In genomic region chr5:1294839-1295649, GRCh38 we compare ENCODE assay signal across 8 cellular contexts. TPM values are rescaled to one million over a fixed set of nuclear protein-coding genes. Genes with fewer than 3 reads are reported as not detected.
DNase-seq lines count a peak whose midpoint lies in the region; ATAC-seq and TF ChIP-seq lines count a peak whose summit lies in the region.

TSS of gene TERT (minus strand) at chr5:1295068. CDS start at chr5:1294989, 79 bp downstream.

- H3K4me1 Mint-ChIP-seq in activated B cell treated with CpG ODN at 0.5 μM for 24 hours (peaks cover 7% of the 10 kb centered on the region), immature natural killer cell (peaks cover 0 to 3% of the 10 kb centered on the region in 2 donors)

- no peaks in the 10 kb centered on the region for H3K36me3 ChIP-seq in cardiac muscle cell
- no peaks in the 10 kb centered on the region for H3K36me3 ChIP-seq in right atrium auricular region

- CTCF ChIA-PET in activated B cell treated with CpG ODN at 0.5 μM for 24 hours (lab: Charles Lee) = no interaction called here

- no peak within 1 kb of the TSS for H3K4me3 Mint-ChIP-seq in activated B cell treated with CpG ODN at 0.5 μM for 24 hours
- H3K4me3 Mint-ChIP-seq in immature natural killer cell = no peak within 1 kb of the TSS

- H3K9me3 Mint-ChIP-seq in activated B cell treated with CpG ODN at 0.5 μM for 24 hours = no peaks in the 10 kb centered on the region
- no peaks in the 10 kb centered on the region for H3K9me3 Mint-ChIP-seq in immature natural killer cell

- H3K4me3 ChIP-seq in cardiac muscle cell = peak within 1 kb of the TSS; percentile 29
- H3K4me3 ChIP-seq in right atrium auricular region = peak within 1 kb of the TSS in 1 of 2 donors; percentile 17

- no peak within 1 kb of the TSS for H3K27ac Mint-ChIP-seq in activated B cell treated with CpG ODN at 0.5 μM for 24 hours
- H3K27ac Mint-ChIP-seq in immature natural killer cell = no peak within 1 kb of the TSS

- no peak within 1 kb of the TSS for H3K27ac ChIP-seq in cardiac muscle cell
- no peak within 1 kb of the TSS for H3K27ac ChIP-seq in right atrium auricular region

- H3K27me3 Mint-ChIP-seq in activated B cell treated with CpG ODN at 0.5 μM for 24 hours = peaks cover 5% of the 10 kb centered on the region
- peaks cover 3 to 9% (median 4%) of the 10 kb centered on the region in 3 donors for H3K27me3 Mint-ChIP-seq in immature natural killer cell (ENCODE audit: low read depth in 3 of 3)

- H3K4me1 ChIP-seq in cardiac muscle cell (ENCODE audit: low read depth) (no peaks in the 10 kb centered on the region), right atrium auricular region (peaks cover 0 to 8% of the 10 kb centered on the region in 2 donors)

- H3K27me3 ChIP-seq in cardiac muscle cell = peaks cover 52% of the 10 kb centered on the region
- peaks cover 0 to 15% of the 10 kb centered on the region in 2 donors for H3K27me3 ChIP-seq in right atrium auricular region

- no peaks in the 10 kb centered on the region for H3K36me3 Mint-ChIP-seq in activated B cell treated with CpG ODN at 0.5 μM for 24 hours (ENCODE audit: low read depth)
- H3K36me3 Mint-ChIP-seq in immature natural killer cell = no peaks in the 10 kb centered on the region

- DNase-seq in cardiac muscle cell (ENCODE audit: low read depth in 1 of 2, low spot score in 1 of 2) (peak in 1 of 2 donors; percentile 59), right atrium auricular region (ENCODE audit: low spot score) (no peak), activated B cell treated with CpG ODN at 0.5 μM for 24 hours (peak; percentile 51), immature natural killer cell (no peak), NCI-H1694 (lab: John Stamatoyannopoulos, UW) (no peak), NCI-H1092 (lab: John Stamatoyannopoulos, UW) (no peak)
- DNase-seq in effector CD4-positive, alpha-beta T cell = peak; percentile 62
- peak; percentile 41 to 83 for DNase-seq in stimulated activated CD4-positive, alpha-beta T cell treated with anti-CD3 and anti-CD28 coated beads, Interleukin-1b, Interleukin-23, amount 100 ng/mL, for 1 hour (ENCODE audit: low read depth in 2 of 2)

- POLR2A ChIA-PET in activated B cell treated with CpG ODN at 0.5 μM for 24 hours (lab: Charles Lee) = interaction anchor here (1.2 kb wide), 1 partner anchor 49 kb away, joined by 5 read pairs; no protein-coding TSS in a partner anchor

- H3K9me3 ChIP-seq in cardiac muscle cell (ENCODE audit: low read depth) (no peaks in the 10 kb centered on the region), right atrium auricular region (no peaks in the 10 kb centered on the region)

- peak; percentile 84 for ATAC-seq in activated B cell treated with CpG ODN at 0.5 μM for 24 hours (ENCODE audit: low read depth)

- intact Hi-C loops in activated B cell treated with CpG ODN at 0.5 μM for 24 hours (cut with micrococcal nuclease) = no loop called here

- TF ChIP-seq CTCF in cardiac muscle cell (IDR thresholded peaks at IDR 0.05; ENCODE audit: low read depth, low read length) = no peak
- no peak for TF ChIP-seq CTCF in right atrium auricular region (IDR thresholded peaks at IDR 0.05)
- no peak for TF ChIP-seq CTCF in activated B cell treated with CpG ODN at 0.5 μM for 24 hours (IDR thresholded peaks at IDR 0.05)

RNA-seq across cellular contexts. Expression of gene TERT, which starts in this region (rescaled TPM):
- total RNA-seq in cardiac muscle cell = 0.30 TPM in 1 of 2 replicates, not detected in the other
- not detected in 2 replicates for polyA plus RNA-seq in cardiac muscle cell
- total RNA-seq in right atrium auricular region = not detected
- 0.22 and 0.35 TPM in 2 replicates for total RNA-seq in activated B cell treated with CpG ODN at 0.5 μM for 24 hours
- polyA plus RNA-seq in immature natural killer cell = not detected

Comparison
In these comparisons a context has a peak if more than half of its experiments do, and no peak if none do; other contexts are left out.
1. Peak in DNase-seq and ATAC-seq in activated B cell treated with CpG ODN at 0.5 μM for 24 hours; RNA of the gene not detected or under 1 TPM.
2. DNase-seq: peak in effector CD4-positive, alpha-beta T cell (single experiment) and stimulated activated CD4-positive, alpha-beta T cell treated with anti-CD3 and anti-CD28 coated beads, Interleukin-1b, Interleukin-23, amount 100 ng/mL, for 1 hour (2 of 2); none in right atrium auricular region (single experiment), immature natural killer cell (0 of 3), NCI-H1694 (single experiment) and NCI-H1092 (single experiment).